8 cellular contexts compared by ENCODE assay signal in the genomic region with DNA sequence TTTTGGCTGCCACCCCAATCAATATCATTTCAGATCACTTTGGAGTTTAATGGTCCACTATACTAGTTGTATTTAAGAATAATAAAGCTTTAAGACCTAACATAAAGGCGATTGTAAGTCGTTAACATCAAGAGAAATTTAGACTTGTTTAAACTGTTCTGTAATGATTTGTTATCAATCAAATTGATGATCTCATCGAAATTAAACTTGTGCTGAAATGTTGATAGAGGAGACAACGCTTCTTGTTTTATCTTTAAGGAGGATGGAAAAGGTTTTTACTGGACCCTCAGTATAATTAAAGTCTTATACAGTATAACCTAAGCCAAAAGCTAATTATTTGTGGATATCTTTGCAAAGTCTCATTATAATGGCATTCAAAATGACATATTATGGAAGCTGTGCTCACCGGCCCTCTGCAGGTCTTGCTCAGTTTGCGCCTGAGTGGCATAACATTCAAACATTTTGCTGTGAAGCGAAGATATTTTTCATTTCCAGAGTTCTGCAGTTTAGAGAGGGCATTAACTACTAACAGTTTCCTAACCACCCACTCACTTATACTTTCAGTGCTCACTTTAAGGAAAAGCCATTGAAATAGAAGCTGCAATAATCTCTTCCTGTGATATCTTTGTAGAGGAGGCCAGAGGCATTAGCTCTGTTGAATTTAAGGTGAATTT. TPM values are rescaled to one million over a fixed set of nuclear protein-coding genes. Genes with fewer than 3 reads are reported as not detected.
DNase-seq lines count a peak whose midpoint lies in the region; ATAC-seq, FAIRE-seq and TF ChIP-seq lines count a peak whose summit lies in the region.

No MANE protein-coding gene starts in this region.

- FAIRE-seq in RCC 7860 (lab: Jason Lieb, UNC): peak; percentile 55

- POLR2A ChIA-PET in A673 (lab: Charles Lee; ENCODE audit: low non-redundant PET): interaction anchor here (0.7 kb wide), 1 partner anchor 580 kb away, joined by 3 read pairs; no protein-coding TSS in a partner anchor

- peak overlapping the region; percentile 95 for H3K4me3 Mint-ChIP-seq in neural crest cell

- DNase-seq in A673 (ENCODE audit: low spot score) (peak; percentile 58), GM03348 (ENCODE audit: low spot score) (peak; percentile 42), RCC 7860 (ENCODE audit: low spot score) (peak; percentile 7), coronary artery (ENCODE audit: low spot score) (no peak), neural crest cell (ENCODE audit: low read depth, low spot score) (no peak), OCI-M2 (lab: John Stamatoyannopoulos, UW; ENCODE audit: unreplicated experiment) (no peak), NCI-H1105 (lab: John Stamatoyannopoulos, UW) (no peak)

- peaks cover 24% of the 10 kb centered on the region for H3K4me1 ChIP-seq in A673 (ENCODE audit: insufficient read depth, low read length, poor library complexity, severe bottlenecking)

- H3K27me3 ChIP-seq in A673 (replicated peaks; ENCODE audit: insufficient read depth, low read depth, low read length, poor library complexity): no peaks in the 10 kb centered on the region

- H3K27ac ChIP-seq in A673 (ENCODE audit: low read depth, low read length, poor library complexity, severe bottlenecking) (peak overlapping the region; percentile 76), coronary artery (peak overlapping the region; percentile 93 to 100)

- peak overlapping the region; percentile 32 for H3K27ac Mint-ChIP-seq in neural crest cell (ENCODE audit: unreplicated experiment)

- no peaks in the 10 kb centered on the region for H3K9me3 Mint-ChIP-seq in neural crest cell

- peaks cover 48% of the 10 kb centered on the region for H3K4me1 Mint-ChIP-seq in neural crest cell

- no peaks in the 10 kb centered on the region for H3K9me3 ChIP-seq in A673 (ENCODE audit: low read depth, low read length, poor library complexity, severe bottlenecking)

- H3K4me3 ChIP-seq in A673 (ENCODE audit: low read depth, low read length, poor library complexity, severe bottlenecking) (peak overlapping the region; percentile 94), coronary artery (peak overlapping the region; percentile 98)

- CTCF ChIA-PET in A673 (lab: Charles Lee): interaction anchor here (0.5 to 1.9 kb wide), 2 partner anchors 9 to 96 kb away, joined by 4 to 9 read pairs; no protein-coding TSS in a partner anchor

- TSS peak; percentile 83 for BruUV-seq in A673 (replicated peaks; lab: Mats Ljungman, UMichigan)

- H3K36me3 Mint-ChIP-seq in neural crest cell (ENCODE audit: low read depth): no peaks in the 10 kb centered on the region

- intact Hi-C loops in A673 (cut with micrococcal nuclease; ENCODE audit: unreplicated experiment): loop anchor here (5.0 kb wide), 1 partner anchor 133 kb away; the partner anchor contains the start of gene AFTPH

- H3K27me3 Mint-ChIP-seq in neural crest cell (ENCODE audit: low read depth): no peaks in the 10 kb centered on the region

- no peak for ATAC-seq in HG02610 (IDR thresholded peaks at IDR 0.05; ENCODE audit: unreplicated experiment)

- H3K36me3 ChIP-seq in A673 (ENCODE audit: insufficient read depth, low read length, poor library complexity, severe bottlenecking): no peaks in the 10 kb centered on the region

- TF ChIP-seq CTCF in A673 (conservative IDR thresholded peaks at IDR 0.05; ENCODE audit: low read depth, low read length) (peak; percentile 46), coronary artery (IDR thresholded peaks at IDR 0.05) (no peak), neural crest cell (conservative IDR thresholded peaks at IDR 0.05) (peak; percentile 57)

RNA-seq across cellular contexts. Expression of gene SERTAD2, which starts 1.4 kb away (rescaled TPM):
- 20.8 and 22.2 TPM in 2 replicates for total RNA-seq in A673 (2021)
- total RNA-seq in neural crest cell: 16.8 and 18.6 TPM in 2 replicates

Comparison
In these comparisons a context has a peak if more than half of its experiments do, and no peak if none do; other contexts are left out.
1. DNase-seq: peak in A673 (single experiment), GM03348 (single experiment) and RCC 7860 (single experiment); none in coronary artery (single experiment), neural crest cell (single experiment), OCI-M2 (single experiment) and NCI-H1105 (single experiment).